Comparison of ENCODE assay signal across 9 cellular contexts in genomic region chr1:35726814-35727433, GRCh38.
DNase-seq lines count a peak whose midpoint lies in the region; ATAC-seq and TF ChIP-seq lines count a peak whose summit lies in the region.
"Had no signal": no experiment of that assay in that cellular context is flagged by ENCODE, and none has a peak within 500 bp of the region (broad histone marks: within the 10 kb centered on the region; RNA-seq: fewer than 3 reads in every experiment).

No MANE protein-coding gene starts in this region.

- no peak for ATAC-seq in HG03439 (IDR thresholded peaks at IDR 0.05; ENCODE audit: unreplicated experiment)

- peak; percentile 88 for TF ChIP-seq CTCF in astrocyte of the spinal cord (IDR thresholded peaks at IDR 0.05; ENCODE audit: low read depth, low read length)

- in situ Hi-C loops in astrocyte of the spinal cord (cut with HindIII; ENCODE audit: low sequenced_read_pairs), result no loop called here

- no peak overlapping the region for H3K4me3 ChIP-seq in astrocyte of the spinal cord (ENCODE audit: low read depth, low read length)
- H3K4me3 ChIP-seq: BLaER1 treated with 17β-estradiol and CSF1 and Interleukin-3, amounts not matched to agents 10 nM and 100 nM had no signal

- DNase-seq in NCI-H524 (lab: John Stamatoyannopoulos, UW) (peak; percentile 32 to 60), NCI-H524 treated with DMSO at 0.1 percent for 48 hours (lab: John Stamatoyannopoulos, UW) (no peak), NCI-H146 treated with DMSO at 0.1 percent for 48 hours (lab: John Stamatoyannopoulos, UW; ENCODE audit: unreplicated experiment) (peak; percentile 1), T-helper 1 cell (peak in 4 of 5 donors; percentile 27 to 43 (median 38)), astrocyte of the spinal cord (ENCODE audit: low read depth, low spot score) (peak; percentile 61), iPS-NIHi11 (ENCODE audit: low spot score) (peak; percentile 82)
- DNase-seq in stimulated activated CD4-positive, alpha-beta T cell treated with anti-CD3 and anti-CD28 coated beads, Interleukin-15, amount 100 ng/mL, for 24 hours, result peak; percentile 53
